In the genomic region with DNA sequence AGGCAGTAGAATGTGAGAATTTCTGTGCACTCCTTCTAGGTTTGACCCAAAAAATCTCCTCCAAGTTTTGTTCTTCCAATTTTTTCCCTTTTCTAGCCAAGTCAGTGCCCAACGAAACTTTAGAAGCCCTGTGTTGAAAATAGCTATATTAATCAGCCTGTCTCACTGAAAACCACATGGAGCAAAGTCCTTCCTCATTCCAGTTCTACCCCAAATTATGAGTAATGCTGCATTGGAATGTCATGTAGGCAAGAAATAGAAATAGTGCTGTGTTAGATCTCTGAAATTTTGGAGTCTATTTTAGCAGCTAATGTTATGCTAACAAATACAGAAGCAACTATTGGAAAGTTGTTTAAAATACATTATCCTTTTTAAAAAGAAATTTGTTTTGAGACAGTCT, we compare ENCODE assay signal across 16 cellular contexts.
A peak's percentile ranks its signal among the peaks of the same experiment; 100 is the strongest.
DNase-seq lines count a peak whose midpoint lies in the region; ATAC-seq, FAIRE-seq and TF ChIP-seq lines count a peak whose summit lies in the region.
"Had no signal": no experiment of that assay in that cellular context is flagged by ENCODE, and none has a peak within 500 bp of the region (broad histone marks: within the 10 kb centered on the region; RNA-seq: fewer than 3 reads in every experiment).

No MANE protein-coding gene starts in this region.

- no peaks in the 10 kb centered on the region for H4K20me1 ChIP-seq in PC-9 (ENCODE audit: insufficient read depth)

- H3K4me2 ChIP-seq in PC-9 = peak overlapping the region; percentile 33

- POLR2A ChIA-PET in PC-9 (lab: Charles Lee; ENCODE audit: unreplicated experiment) = interaction anchor here (0.7 kb wide), 1 partner anchor 881 kb away, joined by 3 read pairs; no protein-coding TSS in a partner anchor

- H2AFZ ChIP-seq in PC-9 = peak overlapping the region; percentile 36; the same call in 1 of the 2 replicates

- no peaks in the 10 kb centered on the region for H3F3A ChIP-seq in PC-9 (ENCODE audit: insufficient read depth, low read depth)

- H3K27ac ChIP-seq in PC-9 (peak overlapping the region; percentile 30), right cardiac atrium (ENCODE audit: low read length) (no peak overlapping the region)
- H3K27ac ChIP-seq: sigmoid colon had no signal

- 33% methylated on average over 1 of the region's 1 CpG for WGBS in right cardiac atrium

- H3K4me1 ChIP-seq in PC-9 (replicated peaks; ENCODE audit: insufficient read depth) = peaks cover 10% of the 10 kb centered on the region; the same call in 1 of the 2 replicates
- H3K4me1 ChIP-seq in right cardiac atrium (ENCODE audit: control insufficient read depth, insufficient read depth, low read length) = no peaks in the 10 kb centered on the region
- H3K4me1 ChIP-seq: Caco-2, sigmoid colon had no signal

- intact Hi-C loops in PC-9 (cut with micrococcal nuclease; ENCODE audit: unreplicated experiment) = no loop called here
- intact Hi-C loops in right cardiac atrium (cut with DNase I) = no loop called here

- peak; percentile 5 for DNase-seq in GM03348 (ENCODE audit: low spot score)
- DNase-seq in PC-9 = peak in 1 of 2 experiments; percentile 62
- peak; percentile 76 for DNase-seq in bronchial epithelial cell (ENCODE audit: low read depth)
- peak; percentile 35 for DNase-seq in non-pigmented ciliary epithelial cell (ENCODE audit: low read depth)
- no peak for DNase-seq in DMS 273 treated with DMSO at 0.1 percent for 48 hours (lab: John Stamatoyannopoulos, UW)
- DNase-seq in NCI-H2081 treated with DMSO at 0.1 percent for 48 hours (lab: John Stamatoyannopoulos, UW) = no peak
- no peak for DNase-seq in NCI-H2107 (lab: John Stamatoyannopoulos, UW)
- no peak for DNase-seq in right cardiac atrium
- DNase-seq: activated CD4-positive, alpha-beta T cell treated with anti-CD3 and anti-CD28 coated beads, Interleukin-2, amount 10 ng/mL, durations not matched to agents 7 days and 5 days; activated naive CD4-positive, alpha-beta T cell treated with anti-CD3 and anti-CD28 coated beads, Interleukin-2, amount 10 ng/mL, durations not matched to agents 7 days and 5 days; activated T-cell treated with anti-CD3 and anti-CD28 coated beads for 4 hours; Caco-2; NCI-H2081; NCI-H526 treated with DMSO at 0.1 percent for 48 hours; sigmoid colon; stimulated activated CD4-positive, alpha-beta T cell treated with anti-CD3 and anti-CD28 coated beads, Interleukin-2, amount 100 ng/mL, for 48 hours had no signal

- H3K27me3 ChIP-seq in PC-9 (ENCODE audit: insufficient read depth, low read depth) (no peaks in the 10 kb centered on the region), bronchial epithelial cell (ENCODE audit: control insufficient read depth, insufficient read depth, low read length) (no peaks in the 10 kb centered on the region), right cardiac atrium (ENCODE audit: control insufficient read depth, insufficient read depth) (no peaks in the 10 kb centered on the region)
- H3K27me3 ChIP-seq: sigmoid colon had no signal

- H3K4me3 ChIP-seq in PC-9 (no peak overlapping the region), bronchial epithelial cell (ENCODE audit: low read depth, low read length) (no peak overlapping the region), right cardiac atrium (ENCODE audit: low read length) (no peak overlapping the region)
- H3K4me3 ChIP-seq: sigmoid colon had no signal

- no peaks in the 10 kb centered on the region for H3K79me2 ChIP-seq in PC-9 (ENCODE audit: low read depth)

- no peak for TF ChIP-seq CTCF in PC-9 (conservative IDR thresholded peaks at IDR 0.05)
- TF ChIP-seq CTCF in bronchial epithelial cell (IDR thresholded peaks at IDR 0.05; ENCODE audit: insufficient read depth, low read length, severe bottlenecking) = no peak

- H3K9me3 ChIP-seq in PC-9 (ENCODE audit: insufficient read depth, low read depth) = no peaks in the 10 kb centered on the region
- no peaks in the 10 kb centered on the region for H3K9me3 ChIP-seq in right cardiac atrium (ENCODE audit: control insufficient read depth, low read length)
- H3K9me3 ChIP-seq: Caco-2, sigmoid colon had no signal

- no TSS peak for BruUV-seq in PC-9 (replicated peaks; lab: Mats Ljungman, UMichigan)

- no peak for FAIRE-seq in bronchial epithelial cell (lab: Jason Lieb, UNC)

- H3K9me2 ChIP-seq in PC-9 (ENCODE audit: insufficient read depth) = no peaks in the 10 kb centered on the region

- no peaks in the 10 kb centered on the region for H3K36me3 ChIP-seq in PC-9 (ENCODE audit: low read depth)
- no peaks in the 10 kb centered on the region for H3K36me3 ChIP-seq in bronchial epithelial cell (ENCODE audit: control insufficient read depth, insufficient read depth, low read length)
- H3K36me3 ChIP-seq: sigmoid colon had no signal

- no peak for ATAC-seq in right cardiac atrium

- CTCF ChIA-PET in PC-9 (lab: Charles Lee) = no interaction called here

Comparison
In these comparisons a context has a peak if more than half of its experiments do, and no peak if none do; other contexts are left out.
1. DNase-seq: peak in GM03348 (single experiment), bronchial epithelial cell (single experiment) and non-pigmented ciliary epithelial cell (single experiment); none in DMS 273 treated with DMSO at 0.1 percent for 48 hours (single experiment), NCI-H2081 treated with DMSO at 0.1 percent for 48 hours (single experiment), NCI-H2107 (single experiment) and right cardiac atrium (0 of 3).